In genomic region chr6:98041921-98042320, GRCh38 we compare ENCODE assay signal across 18 cellular contexts.
DNase-seq lines count a peak whose midpoint lies in the region; ATAC-seq and TF ChIP-seq lines count a peak whose summit lies in the region.
"Had no signal": no experiment of that assay in that cellular context is flagged by ENCODE, and none has a peak within 500 bp of the region (broad histone marks: within the 10 kb centered on the region; RNA-seq: fewer than 3 reads in every experiment).

No MANE protein-coding gene starts in this region.

- peaks cover 0 to 26% of the 10 kb centered on the region in 2 experiments; a peak in 2 of 4 replicates for H3K4me1 ChIP-seq in SK-N-SH (ENCODE audit: control insufficient read depth in 1 of 2, insufficient read depth in 2 of 2, low read depth in 1 of 2, low read length in 1 of 2)
- H3K4me1 ChIP-seq: esophagus squamous epithelium, heart left ventricle, uterus had no signal

- H3K9me3 ChIP-seq in SK-N-SH: no peaks in the 10 kb centered on the region
- no peaks in the 10 kb centered on the region for H3K9me3 ChIP-seq in neural cell (ENCODE audit: low read length)
- H3K9me3 ChIP-seq: esophagus squamous epithelium, heart left ventricle, ovary, uterus had no signal

- TF ChIP-seq EP300 in SK-N-SH (IDR thresholded peaks at IDR 0.05; ENCODE audit: borderline replicate concordance in 1 of 2, low read depth in 1 of 2, low read length in 1 of 2) (peak in 1 of 2 experiments; percentile 85; a peak in 2 of 4 replicates), neural cell (conservative IDR thresholded peaks at IDR 0.05; ENCODE audit: poor library complexity, severe bottlenecking) (no peak)

- H3K36me3 ChIP-seq in SK-N-SH (replicated peaks in 1 of 2; ENCODE audit: control insufficient read depth in 1 of 2, insufficient read depth in 2 of 2, low read length in 1 of 2) (no peaks in the 10 kb centered on the region), neural cell (ENCODE audit: insufficient read depth, low read length) (no peaks in the 10 kb centered on the region)
- H3K36me3 ChIP-seq: esophagus squamous epithelium, heart left ventricle, ovary, uterus had no signal

- H3F3A ChIP-seq in SK-N-SH (replicated peaks; ENCODE audit: insufficient read depth): no peaks in the 10 kb centered on the region
- H3F3A ChIP-seq in neural cell (ENCODE audit: insufficient read depth, low read length, poor library complexity, severe bottlenecking): peaks cover 3% of the 10 kb centered on the region

- CTCF ChIA-PET in SK-N-SH (lab: Yijun Ruan, JAX): no interaction called here

- H4K20me1 ChIP-seq in SK-N-SH (ENCODE audit: insufficient read depth): no peaks in the 10 kb centered on the region
- no peaks in the 10 kb centered on the region for H4K20me1 ChIP-seq in neural cell (ENCODE audit: insufficient read depth)

- H2AFZ ChIP-seq in SK-N-SH (ENCODE audit: low read depth) (no peak overlapping the region), neural cell (ENCODE audit: low read depth, low read length) (no peak overlapping the region)

- no peak for ATAC-seq in GM18907 (IDR thresholded peaks at IDR 0.05; ENCODE audit: unreplicated experiment)
- ATAC-seq: heart left ventricle, PC-3 had no signal

- 14% methylated on average over 5 of the region's 5 CpGs for WGBS in SK-N-SH (ENCODE audit: low lambda C conversion rate)

- H3K79me2 ChIP-seq in SK-N-SH (ENCODE audit: insufficient read depth): no peaks in the 10 kb centered on the region
- peaks cover 3% of the 10 kb centered on the region for H3K79me2 ChIP-seq in neural cell (replicated peaks; ENCODE audit: insufficient read depth, low read length)

- H3K4me2 ChIP-seq in SK-N-SH (no peak overlapping the region), neural cell (ENCODE audit: low read length) (peak overlapping the region; percentile 20)

- peak; percentile 45 for DNase-seq in Daoy (ENCODE audit: low read depth)
- DNase-seq in NCI-H1417 (lab: John Stamatoyannopoulos, UW): peak; percentile 28 to 70 (median 59)
- peak; percentile 52 for DNase-seq in SK-N-SH
- DNase-seq in stimulated activated CD4-positive, alpha-beta T cell treated with anti-CD3 and anti-CD28 coated beads, Interleukin-4, amount 100 ng/mL, for 1 hour: no peak
- no peak for DNase-seq in cerebellar nuclear complex (lab: John Stamatoyannopoulos, UW)
- DNase-seq in activated CD8-positive, alpha-beta memory T cell treated with anti-CD3 and anti-CD28 coated beads, Interleukin-2, amount 50 U/mL, for 48 hours: no peak
- DNase-seq: activated naive CD4-positive, alpha-beta T cell treated with Interleukin-2 at 50 U/mL for 16 hours; dermis blood vessel endothelial cell; esophagus squamous epithelium; heart left ventricle; NCI-H2171 treated with DMSO at 0.1 percent for 48 hours; ovary; PC-3; stimulated activated naive CD4-positive, alpha-beta T cell; uterus had no signal

- H3K9me2 ChIP-seq in SK-N-SH (no peaks in the 10 kb centered on the region), neural cell (ENCODE audit: insufficient read depth, low read length) (no peaks in the 10 kb centered on the region)

- H3K4me3 ChIP-seq in SK-N-SH (ENCODE audit: low read depth in 2 of 2, low read length in 1 of 2) (no peak overlapping the region), neural cell (ENCODE audit: low read length) (peak overlapping the region; percentile 19)
- H3K4me3 ChIP-seq: esophagus squamous epithelium, heart left ventricle, ovary, skin epidermis, uterus had no signal

- TF ChIP-seq RAD21 in SK-N-SH (IDR thresholded peaks at IDR 0.05; ENCODE audit: low read length) (peak; percentile 33; the same call in 1 of the 2 replicates), neural cell (conservative IDR thresholded peaks at IDR 0.05) (no peak)

- POLR2A ChIA-PET in SK-N-SH (lab: Yijun Ruan, JAX): no interaction called here

- H3K27ac ChIP-seq in SK-N-SH (ENCODE audit: low read depth in 2 of 2, low read length in 1 of 2): peak overlapping the region in 1 of 2 experiments; percentile 95; a peak in 2 of 4 replicates
- H3K27ac ChIP-seq in neural cell (ENCODE audit: low read length): peak overlapping the region; percentile 30
- H3K27ac ChIP-seq: esophagus squamous epithelium, heart left ventricle, ovary, skin epidermis, uterus had no signal

- no peaks in the 10 kb centered on the region for H3K27me3 ChIP-seq in SK-N-SH (ENCODE audit: insufficient read depth)
- H3K27me3 ChIP-seq in neural cell (ENCODE audit: insufficient read depth, low read depth, low read length): no peaks in the 10 kb centered on the region
- H3K27me3 ChIP-seq: ovary had no signal

- TF ChIP-seq CTCF in SK-N-SH (IDR thresholded peaks at IDR 0.05) (no peak), neural cell (IDR thresholded peaks at IDR 0.05; ENCODE audit: poor library complexity, severe bottlenecking) (no peak)

- H3K9ac ChIP-seq in SK-N-SH (no peak overlapping the region), neural cell (ENCODE audit: low read length) (peak overlapping the region; percentile 25)

TF ChIP-seq in SK-N-SH, 30 proteins besides CTCF, POLR2A, EP300 and RAD21 (continues in another document):
- TF ChIP-seq CHD2 (IDR thresholded peaks at IDR 0.05; ENCODE audit: low read length, partially characterized antibody) (no peak), FOXJ3 (CRISPR knock-in tag; IDR thresholded peaks at IDR 0.05) (peak; percentile 90), RCOR1 (IDR thresholded peaks at IDR 0.05; ENCODE audit: low read length) (peak; percentile 73), GATA2 (CRISPR knock-in tag; IDR thresholded peaks at IDR 0.05) (peak; percentile 97), USF2 (IDR thresholded peaks at IDR 0.05; ENCODE audit: borderline replicate concordance, low read depth, low read length) (no peak), RFX5 (IDR thresholded peaks at IDR 0.05; ENCODE audit: low read length) (no peak), PBX3 (IDR thresholded peaks at IDR 0.05) (no peak), NRF1 (IDR thresholded peaks at IDR 0.05; ENCODE audit: low read depth, low read length) (no peak), SMC3 (IDR thresholded peaks at IDR 0.05; ENCODE audit: low read depth, low read length) (no peak), YY1 (IDR thresholded peaks at IDR 0.05; ENCODE audit: low read depth) (no peak), MXI1 (IDR thresholded peaks at IDR 0.05; ENCODE audit: low read depth, low read length) (0 out of 2 replicates have a peak, but pooled peaks have one; percentile 20), TCF12 (IDR thresholded peaks at IDR 0.05) (peak; percentile 61; the same call in 1 of the 2 replicates)

TF ChIP-seq in neural cell, 6 proteins besides CTCF, POLR2A, EP300 and RAD21:
- TF ChIP-seq REST (IDR thresholded peaks at IDR 0.05; ENCODE audit: borderline replicate concordance) (no peak), TAF1 (IDR thresholded peaks at IDR 0.05; ENCODE audit: low read depth) (no peak), SMC3 (conservative IDR thresholded peaks at IDR 0.05; ENCODE audit: poor library complexity) (no peak), EZH2 (IDR thresholded peaks at IDR 0.05; ENCODE audit: borderline replicate concordance, insufficient read depth, low read length, poor library complexity, severe bottlenecking) (no peak), POLR2AphosphoS5 (IDR thresholded peaks at IDR 0.05) (no peak), MXI1 (conservative IDR thresholded peaks at IDR 0.05; ENCODE audit: poor library complexity, severe bottlenecking) (no peak)

Comparison
In these comparisons a context has a peak if more than half of its experiments do, and no peak if none do; other contexts are left out.
1. DNase-seq: peak in Daoy (single experiment), NCI-H1417 (3 of 3) and SK-N-SH (single experiment); none in stimulated activated CD4-positive, alpha-beta T cell treated with anti-CD3 and anti-CD28 coated beads, Interleukin-4, amount 100 ng/mL, for 1 hour (single experiment), cerebellar nuclear complex (0 of 2) and activated CD8-positive, alpha-beta memory T cell treated with anti-CD3 and anti-CD28 coated beads, Interleukin-2, amount 50 U/mL, for 48 hours (single experiment).